38 cellular contexts compared by ENCODE assay signal in genomic region chr11:107092667-107093066, GRCh38.
"Had no signal": no experiment of that assay in that cellular context is flagged by ENCODE, and none has a peak within 500 bp of the region (broad histone marks: within the 10 kb centered on the region; RNA-seq: fewer than 3 reads in every experiment).

No MANE protein-coding gene starts in this region.

- H3K4me1 ChIP-seq: adrenal gland, body of pancreas, breast epithelium had no signal

- H3K4me1 Mint-ChIP-seq: activated CD4-positive, alpha-beta memory T cell treated with anti-CD3 and anti-CD28 coated beads, Interleukin-2, amount 10 ng/mL, durations not matched to agents 7 days and 5 days; activated CD4-positive, alpha-beta T cell treated with anti-CD3 and anti-CD28 coated beads for 36 hours; activated CD4-positive, alpha-beta T cell treated with anti-CD3 and anti-CD28 coated beads, Interleukin-2, amount 10 ng/mL, durations not matched to agents 7 days and 5 days; activated CD8-positive, alpha-beta memory T cell treated with anti-CD3 and anti-CD28 coated beads, Interleukin-2, amount 10 ng/mL, durations not matched to agents 7 days and 5 days; activated naive CD8-positive, alpha-beta T cell treated with anti-CD3 and anti-CD28 coated beads for 36 hours had no signal

- DNase-seq: activated CD4-positive, alpha-beta memory T cell treated with anti-CD3 and anti-CD28 coated beads, Interleukin-2, amount 10 ng/mL, durations not matched to agents 7 days and 5 days; activated CD4-positive, alpha-beta T cell treated with anti-CD3 and anti-CD28 coated beads for 1 hour; activated CD4-positive, alpha-beta T cell treated with anti-CD3 and anti-CD28 coated beads for 36 hours; activated CD4-positive, alpha-beta T cell treated with anti-CD3 and anti-CD28 coated beads for 48 hours; activated CD4-positive, alpha-beta T cell treated with anti-CD3 and anti-CD28 coated beads, Interleukin-2, amount 10 ng/mL, durations not matched to agents 7 days and 5 days; activated CD4-positive, alpha-beta T cell treated with anti-CD3 and anti-CD28 coated beads, Interleukin-2, amount 50 U/mL, for 48 hours; activated CD4-positive, CD25-positive, alpha-beta regulatory T cell; activated CD8-positive, alpha-beta memory T cell treated with anti-CD3 and anti-CD28 coated beads for 24 hours; activated CD8-positive, alpha-beta memory T cell treated with anti-CD3 and anti-CD28 coated beads, Interleukin-2, amount 10 ng/mL, durations not matched to agents 7 days and 5 days; activated CD8-positive, alpha-beta memory T cell treated with anti-CD3 and anti-CD28 coated beads, Interleukin-2, amount 50 U/mL, for 48 hours; activated CD8-positive, alpha-beta T cell treated with anti-CD3 and anti-CD28 coated beads, Interleukin-2, amount 10 ng/mL, durations not matched to agents 7 days and 5 days; activated effector memory CD4-positive, alpha-beta T cell treated with anti-CD3 and anti-CD28 coated beads, Interleukin-2, amount 50 U/mL, for 16 hours; activated gamma-delta T cell treated with Interleukin-2 at 50 U/mL for 16 hours; activated naive CD4-positive, alpha-beta T cell; activated naive CD4-positive, alpha-beta T cell treated with anti-CD3 and anti-CD28 coated beads for 36 hours; activated naive CD4-positive, alpha-beta T cell treated with anti-CD3 and anti-CD28 coated beads, Interleukin-2, amount 50 U/mL, for 16 hours; activated naive CD8-positive, alpha-beta T cell treated with anti-CD3 and anti-CD28 coated beads for 36 hours; activated T-cell treated with anti-CD3 and anti-CD28 coated beads, Interleukin-2, amount 50 U/mL, for 24 hours; activated T-cell treated with anti-CD3 and anti-CD28 coated beads, Interleukin-2, amount 50 U/mL, for 48 hours; adrenal gland; amniotic stem cell; aorta; body of pancreas; brain microvascular endothelial cell; central memory CD4-positive, alpha-beta T cell; T-helper 1 cell; T-helper 2 cell; T-helper 9 cell had no signal

- H3K9me3 ChIP-seq: adrenal gland had no signal

- H3K36me3 ChIP-seq: adrenal gland, brain microvascular endothelial cell, breast epithelium had no signal

- H3K27ac Mint-ChIP-seq: activated CD4-positive, alpha-beta memory T cell treated with anti-CD3 and anti-CD28 coated beads, Interleukin-2, amount 10 ng/mL, durations not matched to agents 7 days and 5 days; activated CD4-positive, alpha-beta T cell treated with anti-CD3 and anti-CD28 coated beads for 36 hours; activated CD4-positive, alpha-beta T cell treated with anti-CD3 and anti-CD28 coated beads, Interleukin-2, amount 10 ng/mL, durations not matched to agents 7 days and 5 days; activated CD8-positive, alpha-beta memory T cell treated with anti-CD3 and anti-CD28 coated beads, Interleukin-2, amount 10 ng/mL, durations not matched to agents 7 days and 5 days; activated CD8-positive, alpha-beta T cell treated with anti-CD3 and anti-CD28 coated beads, Interleukin-2, amount 10 ng/mL, durations not matched to agents 7 days and 5 days; activated naive CD4-positive, alpha-beta T cell treated with anti-CD3 and anti-CD28 coated beads for 36 hours; activated naive CD4-positive, alpha-beta T cell treated with anti-CD3 and anti-CD28 coated beads, Interleukin-2, amount 50 U/mL, for 72 hours; activated naive CD8-positive, alpha-beta T cell treated with anti-CD3 and anti-CD28 coated beads for 36 hours; activated T-cell treated with anti-CD3 and anti-CD28 coated beads, Interleukin-2, amount 50 U/mL, for 24 hours; activated T-helper 2 cell treated with anti-CD3 and anti-CD28 coated beads, Interferon-gamma antibody, Interleukin-2, Interleukin-4, amounts not matched to agents 10 μg/mL and 5 μg/mL and 100 μg/mL, durations not matched to agents 14 hours and 24 hours and 36 hours; T-helper 1 cell treated with Interleukin-12 subunit alpha and Interleukin-12 subunit beta and Interleukin-4 antibody, amounts not matched to agents 30 μg/mL and 1 μg/mL, for 36 hours; T-helper 2 cell treated with Interferon-gamma antibody and Interleukin-4, amounts not matched to agents 5 μg/mL and 100 μg/mL, for 36 hours; WTC11 had no signal

- FAIRE-seq: astrocyte, TTC549 had no signal

- ATAC-seq: activated CD4-positive, alpha-beta T cell treated with anti-CD3 and anti-CD28 coated beads for 36 hours; activated CD4-positive, CD25-positive, alpha-beta regulatory T cell treated with anti-CD3 and anti-CD28 coated beads, Interleukin-2, amount 50 U/mL, for 24 hours; activated CD8-positive, alpha-beta memory T cell treated with anti-CD3 and anti-CD28 coated beads, Interleukin-2, amount 10 ng/mL, durations not matched to agents 7 days and 5 days; activated CD8-positive, alpha-beta T cell treated with anti-CD3 and anti-CD28 coated beads, Interleukin-2, amount 10 ng/mL, durations not matched to agents 7 days and 5 days; activated naive CD4-positive, alpha-beta T cell treated with anti-CD3 and anti-CD28 coated beads, Interleukin-2, amount 50 U/mL, for 72 hours; body of pancreas; WTC11 had no signal

- H3K27me3 Mint-ChIP-seq: activated CD4-positive, alpha-beta memory T cell treated with anti-CD3 and anti-CD28 coated beads, Interleukin-2, amount 10 ng/mL, durations not matched to agents 7 days and 5 days; activated CD4-positive, alpha-beta T cell treated with anti-CD3 and anti-CD28 coated beads for 36 hours; activated CD4-positive, alpha-beta T cell treated with anti-CD3 and anti-CD28 coated beads, Interleukin-2, amount 10 ng/mL, durations not matched to agents 7 days and 5 days; activated CD8-positive, alpha-beta memory T cell treated with anti-CD3 and anti-CD28 coated beads, Interleukin-2, amount 10 ng/mL, durations not matched to agents 7 days and 5 days; activated naive CD8-positive, alpha-beta T cell treated with anti-CD3 and anti-CD28 coated beads for 36 hours; activated T-cell treated with anti-CD3 and anti-CD28 coated beads, Interleukin-2, amount 50 U/mL, for 24 hours had no signal

- H3K4me3 ChIP-seq: adrenal gland, body of pancreas, breast epithelium had no signal

- H3K27ac ChIP-seq: adrenal gland, body of pancreas, brain microvascular endothelial cell, breast epithelium, VCaP had no signal

- H3K36me3 Mint-ChIP-seq: activated CD8-positive, alpha-beta memory T cell treated with anti-CD3 and anti-CD28 coated beads, Interleukin-2, amount 10 ng/mL, durations not matched to agents 7 days and 5 days; activated naive CD8-positive, alpha-beta T cell treated with anti-CD3 and anti-CD28 coated beads for 36 hours had no signal

- H3K4me3 Mint-ChIP-seq: activated CD4-positive, alpha-beta memory T cell treated with anti-CD3 and anti-CD28 coated beads, Interleukin-2, amount 10 ng/mL, durations not matched to agents 7 days and 5 days; activated CD4-positive, alpha-beta T cell treated with anti-CD3 and anti-CD28 coated beads for 36 hours; activated CD4-positive, alpha-beta T cell treated with anti-CD3 and anti-CD28 coated beads, Interleukin-2, amount 10 ng/mL, durations not matched to agents 7 days and 5 days; activated CD8-positive, alpha-beta memory T cell treated with anti-CD3 and anti-CD28 coated beads, Interleukin-2, amount 10 ng/mL, durations not matched to agents 7 days and 5 days; activated CD8-positive, alpha-beta T cell treated with anti-CD3 and anti-CD28 coated beads, Interleukin-2, amount 10 ng/mL, durations not matched to agents 7 days and 5 days; activated naive CD4-positive, alpha-beta T cell treated with anti-CD3 and anti-CD28 coated beads for 36 hours; activated naive CD8-positive, alpha-beta T cell treated with anti-CD3 and anti-CD28 coated beads for 36 hours; activated T-cell treated with anti-CD3 and anti-CD28 coated beads, Interleukin-2, amount 50 U/mL, for 24 hours; T-helper 1 cell treated with Interleukin-12 subunit alpha and Interleukin-12 subunit beta and Interleukin-4 antibody, amounts not matched to agents 30 μg/mL and 1 μg/mL, for 36 hours; T-helper 2 cell treated with Interferon-gamma antibody and Interleukin-4, amounts not matched to agents 5 μg/mL and 100 μg/mL, for 36 hours; WTC11 had no signal

- H3K27me3 ChIP-seq: adrenal gland, body of pancreas, brain microvascular endothelial cell, breast epithelium had no signal
